ENCODE assay signal across 10 cellular contexts in genomic region chr16:72786606-72787005, GRCh38.
DNase-seq lines count a peak whose midpoint lies in the region; ATAC-seq and TF ChIP-seq lines count a peak whose summit lies in the region.
"Had no signal": no experiment of that assay in that cellular context is flagged by ENCODE, and none has a peak within 500 bp of the region (broad histone marks: within the 10 kb centered on the region; RNA-seq: fewer than 3 reads in every experiment).

No MANE protein-coding gene starts in this region.

- ATAC-seq in right cardiac atrium (no peak), HG03097 (IDR thresholded peaks at IDR 0.05; ENCODE audit: low FRiP score, unreplicated experiment) (no peak), GM19324 (IDR thresholded peaks at IDR 0.05; ENCODE audit: low FRiP score, unreplicated experiment) (no peak)

- H3K27ac ChIP-seq in right cardiac atrium (ENCODE audit: low read length) (peak overlapping the region; percentile 49), right atrium auricular region (no peak overlapping the region)

- intact Hi-C loops in right cardiac atrium (cut with DNase I) = no loop called here

- H3K4me1 ChIP-seq in right cardiac atrium (ENCODE audit: control insufficient read depth, insufficient read depth, low read length) (peaks cover 6% of the 10 kb centered on the region), right atrium auricular region (peaks cover 0 to 3% of the 10 kb centered on the region in 2 donors)

- no peak overlapping the region for H3K4me3 ChIP-seq in right cardiac atrium (ENCODE audit: low read length)
- H3K4me3 ChIP-seq in right atrium auricular region = no peak overlapping the region

- no peaks in the 10 kb centered on the region for H3K27me3 ChIP-seq in right cardiac atrium (ENCODE audit: control insufficient read depth, insufficient read depth)
- no peaks in the 10 kb centered on the region for H3K27me3 ChIP-seq in right atrium auricular region
- H3K27me3 ChIP-seq: stomach had no signal

- H3K9me3 Mint-ChIP-seq in activated naive CD8-positive, alpha-beta T cell (ENCODE audit: low read depth) = no peaks in the 10 kb centered on the region
- no peaks in the 10 kb centered on the region for H3K9me3 Mint-ChIP-seq in mesothelial cell of epicardium

- no peak for DNase-seq in right cardiac atrium
- no peak for DNase-seq in right atrium auricular region (ENCODE audit: low spot score)
- no peak for DNase-seq in mesothelial cell of epicardium (ENCODE audit: low spot score in 2 of 2, unreplicated experiment in 2 of 2)
- DNase-seq in NCI-H446 (lab: John Stamatoyannopoulos, UW) = no peak
- no peak for DNase-seq in NCI-H510A (lab: John Stamatoyannopoulos, UW)
- DNase-seq: HCEC 1CT, stomach had no signal

- TF ChIP-seq CTCF in right atrium auricular region (IDR thresholded peaks at IDR 0.05) = no peak
- TF ChIP-seq CTCF in mesothelial cell of epicardium (IDR thresholded peaks at IDR 0.05; ENCODE audit: unreplicated experiment) = no peak

- peaks cover 25% of the 10 kb centered on the region for H3K4me1 Mint-ChIP-seq in activated naive CD8-positive, alpha-beta T cell (ENCODE audit: low read depth)
- H3K4me1 Mint-ChIP-seq in mesothelial cell of epicardium = peaks cover 18% of the 10 kb centered on the region

- H3K36me3 ChIP-seq in right atrium auricular region = peaks cover 15% of the 10 kb centered on the region

- no peaks in the 10 kb centered on the region for H3K36me3 Mint-ChIP-seq in activated naive CD8-positive, alpha-beta T cell
- peaks cover 36% of the 10 kb centered on the region for H3K36me3 Mint-ChIP-seq in mesothelial cell of epicardium

- no peak overlapping the region for H3K27ac Mint-ChIP-seq in activated naive CD8-positive, alpha-beta T cell
- no peak overlapping the region for H3K27ac Mint-ChIP-seq in mesothelial cell of epicardium

- 88% methylated on average over 6 of the region's 6 CpGs for WGBS in right cardiac atrium

- no peaks in the 10 kb centered on the region for H3K9me3 ChIP-seq in right cardiac atrium (ENCODE audit: control insufficient read depth, low read length)
- H3K9me3 ChIP-seq in right atrium auricular region = no peaks in the 10 kb centered on the region
- H3K9me3 ChIP-seq: stomach had no signal

- H3K27me3 Mint-ChIP-seq in activated naive CD8-positive, alpha-beta T cell = peaks cover 2% of the 10 kb centered on the region
- H3K27me3 Mint-ChIP-seq in mesothelial cell of epicardium (ENCODE audit: low read depth) = no peaks in the 10 kb centered on the region

- H3K4me3 Mint-ChIP-seq in activated naive CD8-positive, alpha-beta T cell = peak overlapping the region; percentile 91
- H3K4me3 Mint-ChIP-seq in mesothelial cell of epicardium = peak overlapping the region; percentile 22
